In genomic region chr14:104373855-104374717, GRCh38 we compare ENCODE assay signal across 20 cellular contexts.
"Had no signal": no experiment of that assay in that cellular context is flagged by ENCODE, and none has a peak within 500 bp of the region (broad histone marks: within the 10 kb centered on the region; RNA-seq: fewer than 3 reads in every experiment).

No MANE protein-coding gene starts in this region.

- ATAC-seq: left lobe of liver; stimulated activated effector memory CD8-positive, alpha-beta T cell treated with anti-CD3 and anti-CD28 coated beads, Interleukin-12 subunit alpha, Interleukin-12 subunit beta, amount 100 ng/mL, for 72 hours; stimulated activated naive CD8-positive, alpha-beta T cell treated with anti-CD3 and anti-CD28 coated beads, Interleukin-15, Interleukin-2, amounts not matched to agents 100 U/mL and 50 U/mL, for 24 hours had no signal

- H3K9me3 ChIP-seq: colonic mucosa, neutrophil, right lobe of liver, suprapubic skin, thyroid gland had no signal

- H3K27ac ChIP-seq: colonic mucosa, neutrophil, right lobe of liver, suprapubic skin, thyroid gland had no signal

- H3K4me1 ChIP-seq: colonic mucosa, right lobe of liver, suprapubic skin, thyroid gland had no signal

- FAIRE-seq: urothelium cell line had no signal

- H3K27me3 ChIP-seq: colonic mucosa, neutrophil, right lobe of liver, thyroid gland had no signal

- H3K4me3 ChIP-seq: colonic mucosa, right lobe of liver, suprapubic skin, thyroid gland had no signal

- H3K36me3 ChIP-seq: colonic mucosa, neutrophil, right lobe of liver, suprapubic skin, thyroid gland had no signal

- DNase-seq: cerebellar nuclear complex; colonic mucosa; effector CD4-positive, alpha-beta T cell; endodermal cell; foreskin melanocyte; head of caudate nucleus; hippocampal formation; kidney glomerular epithelial cell; mesendoderm; naive B cell; stimulated activated CD4-positive, alpha-beta T cell treated with anti-CD3 and anti-CD28 coated beads, Interleukin-4, amount 100 ng/mL, for 1 hour; stimulated activated CD8-positive, alpha-beta memory T cell treated with anti-CD3 and anti-CD28 coated beads, Interleukin-4, amount 100 ng/mL, for 48 hours; stimulated activated naive CD8-positive, alpha-beta T cell treated with anti-CD3 and anti-CD28 coated beads, Interleukin-15, Interleukin-2, amounts not matched to agents 100 U/mL and 50 U/mL, for 24 hours; thyroid gland had no signal
